1 cellular context compared by ENCODE assay signal in genomic region chr4:73258668-73259551, GRCh38.
TF ChIP-seq lines count a peak whose summit lies in the region.

Gene ANKRD17, minus strand, starts transcription at chr4:73258798. Its CDS starts 130 bp downstream, at chr4:73258668.

TF ChIP-seq in HepG2, 621 proteins besides CTCF, POLR2A, EP300 and RAD21 (continued from another document and continues in another):
- 0 out of 2 replicates have a peak, but pooled peaks have one; percentile 23 for TF ChIP-seq MIER3 (CRISPR knock-in tag; IDR thresholded peaks at IDR 0.05; ENCODE audit: borderline replicate concordance)
- TF ChIP-seq GABPA (IDR thresholded peaks at IDR 0.05; ENCODE audit: low read depth, low read length) = peak; percentile 75
- TF ChIP-seq GABPA (CRISPR knock-in tag; IDR thresholded peaks at IDR 0.05; ENCODE audit: low read depth) = peak; percentile 93
- TF ChIP-seq ZNF207 (IDR thresholded peaks at IDR 0.05; ENCODE audit: borderline replicate concordance) = no peak
- no peak for TF ChIP-seq ZUFSP (CRISPR knock-in tag; IDR thresholded peaks at IDR 0.05; ENCODE audit: borderline replicate concordance)
- TF ChIP-seq ZNF761 (CRISPR knock-in tag; conservative IDR thresholded peaks at IDR 0.05) = 0 out of 2 replicates have a peak, but pooled peaks have one; percentile 33
- no peak for TF ChIP-seq TCF12 (IDR thresholded peaks at IDR 0.05)
- TF ChIP-seq TCF12 (CRISPR knock-in tag; IDR thresholded peaks at IDR 0.05) = no peak
- TF ChIP-seq NFAT5 (CRISPR knock-in tag; IDR thresholded peaks at IDR 0.05) = 0 out of 2 replicates have a peak, but pooled peaks have one; percentile 29
- peak; percentile 97 for TF ChIP-seq KDM2A (CRISPR knock-in tag; IDR thresholded peaks at IDR 0.05; ENCODE audit: borderline replicate concordance, low read depth)
- TF ChIP-seq ZNF281 (CRISPR knock-in tag; IDR thresholded peaks at IDR 0.05; ENCODE audit: borderline replicate concordance) = 0 out of 2 replicates have a peak, but pooled peaks have one; percentile 13
- peak; percentile 92; the same call in 1 of the 2 replicates for TF ChIP-seq ARID4A (CRISPR knock-in tag; IDR thresholded peaks at IDR 0.05; ENCODE audit: borderline replicate concordance)
- peak; percentile 89; the same call in 1 of the 2 replicates for TF ChIP-seq ZNF704 (CRISPR knock-in tag; IDR thresholded peaks at IDR 0.05; ENCODE audit: borderline replicate concordance)
- peak; percentile 87; the same call in 1 of the 3 replicates for TF ChIP-seq MXI1 (IDR thresholded peaks at IDR 0.05; ENCODE audit: borderline replicate concordance, low read depth, low read length)
- peak; percentile 81 for TF ChIP-seq TFDP1 (CRISPR knock-in tag; IDR thresholded peaks at IDR 0.05; ENCODE audit: borderline replicate concordance)
- TF ChIP-seq CSRNP1 (CRISPR knock-in tag; IDR thresholded peaks at IDR 0.05) = peak; percentile 70
- no peak for TF ChIP-seq LCORL (IDR thresholded peaks at IDR 0.05)
- peak; percentile 52; the same call in 1 of the 2 replicates for TF ChIP-seq LCORL (CRISPR knock-in tag; IDR thresholded peaks at IDR 0.05)
- peak; percentile 21 for TF ChIP-seq XRCC5 (optimal IDR thresholded peaks at IDR 0.05; ENCODE audit: low read length)
- TF ChIP-seq ZBTB38 (CRISPR knock-in tag; IDR thresholded peaks at IDR 0.05) = peak; percentile 15; the same call in 1 of the 2 replicates
- TF ChIP-seq PLSCR1 (CRISPR knock-in tag; IDR thresholded peaks at IDR 0.05; ENCODE audit: borderline replicate concordance) = 0 out of 2 replicates have a peak, but pooled peaks have one; percentile 37
- no peak for TF ChIP-seq NPAS2 (CRISPR knock-in tag; IDR thresholded peaks at IDR 0.05; ENCODE audit: borderline replicate concordance)
- peak; percentile 78 for TF ChIP-seq TEAD3 (CRISPR knock-in tag; optimal IDR thresholded peaks at IDR 0.05; ENCODE audit: borderline replicate concordance)
- peak; percentile 77 for TF ChIP-seq MIXL1 (CRISPR knock-in tag; IDR thresholded peaks at IDR 0.05)
- TF ChIP-seq ZMAT3 (CRISPR knock-in tag; conservative IDR thresholded peaks at IDR 0.05) = 0 out of 2 replicates have a peak, but pooled peaks have one; percentile 25
- peak; percentile 97 for TF ChIP-seq HOXA3 (CRISPR knock-in tag; IDR thresholded peaks at IDR 0.05)
- peak; percentile 23; the same call in 1 of the 2 replicates for TF ChIP-seq ZNF12 (CRISPR knock-in tag; IDR thresholded peaks at IDR 0.05)
- peak; percentile 24; the same call in 1 of the 2 replicates for TF ChIP-seq TFAP4 (IDR thresholded peaks at IDR 0.05; ENCODE audit: borderline replicate concordance, low read depth)
- no peak for TF ChIP-seq ZNF484 (CRISPR knock-in tag; IDR thresholded peaks at IDR 0.05; ENCODE audit: borderline replicate concordance, low read depth)
- peak; percentile 94; the same call in 1 of the 2 replicates for TF ChIP-seq ZNF337 (CRISPR knock-in tag; IDR thresholded peaks at IDR 0.05; ENCODE audit: borderline replicate concordance, low read depth)
- peak; percentile 62 for TF ChIP-seq ZNF18 (CRISPR knock-in tag; IDR thresholded peaks at IDR 0.05; ENCODE audit: insufficient replicate concordance)
